In the genomic region with DNA sequence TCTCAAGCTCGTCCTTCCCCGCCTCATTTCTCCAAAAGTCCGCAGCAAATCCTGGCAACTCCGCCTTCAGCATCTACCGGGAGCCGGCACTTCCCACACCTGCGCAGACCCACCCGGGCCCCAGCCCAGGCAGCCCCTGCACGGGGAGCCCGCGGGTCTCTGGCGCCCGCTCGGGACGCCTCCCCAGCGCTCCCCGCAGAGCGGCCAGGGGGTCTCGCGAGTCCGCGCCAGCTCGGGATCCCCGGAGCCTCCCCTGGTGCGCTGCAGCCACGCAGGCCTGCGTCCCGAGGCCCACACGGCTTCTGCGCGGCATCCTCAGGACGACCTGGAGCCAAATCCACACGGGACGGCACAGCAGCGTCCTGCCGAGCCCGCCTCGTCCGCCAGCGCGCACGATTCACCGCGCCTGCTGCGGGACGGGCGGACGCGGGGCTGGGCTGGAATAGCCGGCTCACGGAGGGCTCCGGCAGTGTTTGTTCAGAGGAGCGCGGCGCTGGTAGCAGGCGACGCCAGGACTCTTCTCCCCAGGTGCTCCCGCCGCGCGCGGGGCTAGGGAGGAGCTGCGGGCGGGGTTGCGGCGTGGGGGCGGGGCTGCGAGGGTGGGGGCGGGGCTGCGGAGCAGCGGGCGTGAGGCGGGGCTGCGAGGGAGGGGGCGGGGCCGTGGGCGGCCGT, we compare ENCODE assay signal across 1 cellular context.
A peak's percentile ranks its signal among the peaks of the same experiment; 100 is the strongest.
TF ChIP-seq lines count a peak whose summit lies in the region.

No MANE protein-coding gene starts in this region.

TF ChIP-seq in HepG2, 621 proteins besides CTCF, POLR2A, EP300 and RAD21 (continued from another document and continues in another):
- peak; percentile 60; the same call in 1 of the 2 replicates for TF ChIP-seq ZNF576 (CRISPR knock-in tag; IDR thresholded peaks at IDR 0.05)
- TF ChIP-seq PHF5A (CRISPR knock-in tag; IDR thresholded peaks at IDR 0.05; ENCODE audit: low read depth, unreplicated experiment): no peak
- TF ChIP-seq ZNF644 (CRISPR knock-in tag; IDR thresholded peaks at IDR 0.05; ENCODE audit: low read depth): no peak
- no peak for TF ChIP-seq ZNF563 (CRISPR knock-in tag; IDR thresholded peaks at IDR 0.05)
- no peak for TF ChIP-seq ZNF414 (CRISPR knock-in tag; IDR thresholded peaks at IDR 0.05)
- no peak for TF ChIP-seq TCF7 (IDR thresholded peaks at IDR 0.05; ENCODE audit: low read depth)
- TF ChIP-seq IRX3 (CRISPR knock-in tag; IDR thresholded peaks at IDR 0.05; ENCODE audit: borderline replicate concordance, low read depth): no peak
- TF ChIP-seq ZNF510 (CRISPR knock-in tag; IDR thresholded peaks at IDR 0.05; ENCODE audit: low read depth): no peak
- no peak for TF ChIP-seq ZNF780A (CRISPR knock-in tag; IDR thresholded peaks at IDR 0.05)
- TF ChIP-seq CENPBD1 (CRISPR knock-in tag; IDR thresholded peaks at IDR 0.05; ENCODE audit: borderline replicate concordance, low read depth): no peak
- no peak; the same call in 1 of the 2 replicates for TF ChIP-seq ZNF768 (CRISPR knock-in tag; IDR thresholded peaks at IDR 0.05)
- TF ChIP-seq, protein P1, sequence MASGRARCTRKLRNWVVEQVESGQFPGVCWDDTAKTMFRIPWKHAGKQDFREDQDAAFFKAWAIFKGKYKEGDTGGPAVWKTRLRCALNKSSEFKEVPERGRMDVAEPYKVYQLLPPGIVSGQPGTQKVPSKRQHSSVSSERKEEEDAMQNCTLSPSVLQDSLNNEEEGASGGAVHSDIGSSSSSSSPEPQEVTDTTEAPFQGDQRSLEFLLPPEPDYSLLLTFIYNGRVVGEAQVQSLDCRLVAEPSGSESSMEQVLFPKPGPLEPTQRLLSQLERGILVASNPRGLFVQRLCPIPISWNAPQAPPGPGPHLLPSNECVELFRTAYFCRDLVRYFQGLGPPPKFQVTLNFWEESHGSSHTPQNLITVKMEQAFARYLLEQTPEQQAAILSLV (CRISPR knock-in tag; IDR thresholded peaks at IDR 0.05; ENCODE audit: borderline replicate concordance): no peak
- TF ChIP-seq ZBED4 (CRISPR knock-in tag; IDR thresholded peaks at IDR 0.05; ENCODE audit: borderline replicate concordance): no peak
- TF ChIP-seq, protein P2, sequence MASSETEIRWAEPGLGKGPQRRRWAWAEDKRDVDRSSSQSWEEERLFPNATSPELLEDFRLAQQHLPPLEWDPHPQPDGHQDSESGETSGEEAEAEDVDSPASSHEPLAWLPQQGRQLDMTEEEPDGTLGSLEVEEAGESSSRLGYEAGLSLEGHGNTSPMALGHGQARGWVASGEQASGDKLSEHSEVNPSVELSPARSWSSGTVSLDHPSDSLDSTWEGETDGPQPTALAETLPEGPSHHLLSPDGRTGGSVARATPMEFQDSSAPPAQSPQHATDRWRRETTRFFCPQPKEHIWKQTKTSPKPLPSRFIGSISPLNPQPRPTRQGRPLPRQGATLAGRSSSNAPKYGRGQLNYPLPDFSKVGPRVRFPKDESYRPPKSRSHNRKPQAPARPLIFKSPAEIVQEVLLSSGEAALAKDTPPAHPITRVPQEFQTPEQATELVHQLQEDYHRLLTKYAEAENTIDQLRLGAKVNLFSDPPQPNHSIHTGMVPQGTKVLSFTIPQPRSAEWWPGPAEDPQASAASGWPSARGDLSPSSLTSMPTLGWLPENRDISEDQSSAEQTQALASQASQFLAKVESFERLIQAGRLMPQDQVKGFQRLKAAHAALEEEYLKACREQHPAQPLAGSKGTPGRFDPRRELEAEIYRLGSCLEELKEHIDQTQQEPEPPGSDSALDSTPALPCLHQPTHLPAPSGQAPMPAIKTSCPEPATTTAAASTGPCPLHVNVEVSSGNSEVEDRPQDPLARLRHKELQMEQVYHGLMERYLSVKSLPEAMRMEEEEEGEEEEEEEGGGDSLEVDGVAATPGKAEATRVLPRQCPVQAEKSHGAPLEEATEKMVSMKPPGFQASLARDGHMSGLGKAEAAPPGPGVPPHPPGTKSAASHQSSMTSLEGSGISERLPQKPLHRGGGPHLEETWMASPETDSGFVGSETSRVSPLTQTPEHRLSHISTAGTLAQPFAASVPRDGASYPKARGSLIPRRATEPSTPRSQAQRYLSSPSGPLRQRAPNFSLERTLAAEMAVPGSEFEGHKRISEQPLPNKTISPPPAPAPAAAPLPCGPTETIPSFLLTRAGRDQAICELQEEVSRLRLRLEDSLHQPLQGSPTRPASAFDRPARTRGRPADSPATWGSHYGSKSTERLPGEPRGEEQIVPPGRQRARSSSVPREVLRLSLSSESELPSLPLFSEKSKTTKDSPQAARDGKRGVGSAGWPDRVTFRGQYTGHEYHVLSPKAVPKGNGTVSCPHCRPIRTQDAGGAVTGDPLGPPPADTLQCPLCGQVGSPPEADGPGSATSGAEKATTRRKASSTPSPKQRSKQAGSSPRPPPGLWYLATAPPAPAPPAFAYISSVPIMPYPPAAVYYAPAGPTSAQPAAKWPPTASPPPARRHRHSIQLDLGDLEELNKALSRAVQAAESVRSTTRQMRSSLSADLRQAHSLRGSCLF (CRISPR knock-in tag; IDR thresholded peaks at IDR 0.05; ENCODE audit: borderline replicate concordance): no peak
- no peak for TF ChIP-seq DNMT3B (CRISPR knock-in tag; conservative IDR thresholded peaks at IDR 0.05)
- TF ChIP-seq ZNF558 (CRISPR knock-in tag; IDR thresholded peaks at IDR 0.05; ENCODE audit: borderline replicate concordance): no peak
- TF ChIP-seq ZSCAN30 (CRISPR knock-in tag; IDR thresholded peaks at IDR 0.05): no peak
- no peak for TF ChIP-seq GATAD2A (CRISPR knock-in tag; IDR thresholded peaks at IDR 0.05)
- no peak for TF ChIP-seq NCOA1 (CRISPR knock-in tag; IDR thresholded peaks at IDR 0.05)
- no peak for TF ChIP-seq ZNF557 (CRISPR knock-in tag; IDR thresholded peaks at IDR 0.05)
- no peak for TF ChIP-seq ZNF616 (CRISPR knock-in tag; IDR thresholded peaks at IDR 0.05; ENCODE audit: low read depth)
- TF ChIP-seq NONO (IDR thresholded peaks at IDR 0.05): no peak
- no peak for TF ChIP-seq NONO (CRISPR knock-in tag; conservative IDR thresholded peaks at IDR 0.05)
- TF ChIP-seq, protein P3, sequence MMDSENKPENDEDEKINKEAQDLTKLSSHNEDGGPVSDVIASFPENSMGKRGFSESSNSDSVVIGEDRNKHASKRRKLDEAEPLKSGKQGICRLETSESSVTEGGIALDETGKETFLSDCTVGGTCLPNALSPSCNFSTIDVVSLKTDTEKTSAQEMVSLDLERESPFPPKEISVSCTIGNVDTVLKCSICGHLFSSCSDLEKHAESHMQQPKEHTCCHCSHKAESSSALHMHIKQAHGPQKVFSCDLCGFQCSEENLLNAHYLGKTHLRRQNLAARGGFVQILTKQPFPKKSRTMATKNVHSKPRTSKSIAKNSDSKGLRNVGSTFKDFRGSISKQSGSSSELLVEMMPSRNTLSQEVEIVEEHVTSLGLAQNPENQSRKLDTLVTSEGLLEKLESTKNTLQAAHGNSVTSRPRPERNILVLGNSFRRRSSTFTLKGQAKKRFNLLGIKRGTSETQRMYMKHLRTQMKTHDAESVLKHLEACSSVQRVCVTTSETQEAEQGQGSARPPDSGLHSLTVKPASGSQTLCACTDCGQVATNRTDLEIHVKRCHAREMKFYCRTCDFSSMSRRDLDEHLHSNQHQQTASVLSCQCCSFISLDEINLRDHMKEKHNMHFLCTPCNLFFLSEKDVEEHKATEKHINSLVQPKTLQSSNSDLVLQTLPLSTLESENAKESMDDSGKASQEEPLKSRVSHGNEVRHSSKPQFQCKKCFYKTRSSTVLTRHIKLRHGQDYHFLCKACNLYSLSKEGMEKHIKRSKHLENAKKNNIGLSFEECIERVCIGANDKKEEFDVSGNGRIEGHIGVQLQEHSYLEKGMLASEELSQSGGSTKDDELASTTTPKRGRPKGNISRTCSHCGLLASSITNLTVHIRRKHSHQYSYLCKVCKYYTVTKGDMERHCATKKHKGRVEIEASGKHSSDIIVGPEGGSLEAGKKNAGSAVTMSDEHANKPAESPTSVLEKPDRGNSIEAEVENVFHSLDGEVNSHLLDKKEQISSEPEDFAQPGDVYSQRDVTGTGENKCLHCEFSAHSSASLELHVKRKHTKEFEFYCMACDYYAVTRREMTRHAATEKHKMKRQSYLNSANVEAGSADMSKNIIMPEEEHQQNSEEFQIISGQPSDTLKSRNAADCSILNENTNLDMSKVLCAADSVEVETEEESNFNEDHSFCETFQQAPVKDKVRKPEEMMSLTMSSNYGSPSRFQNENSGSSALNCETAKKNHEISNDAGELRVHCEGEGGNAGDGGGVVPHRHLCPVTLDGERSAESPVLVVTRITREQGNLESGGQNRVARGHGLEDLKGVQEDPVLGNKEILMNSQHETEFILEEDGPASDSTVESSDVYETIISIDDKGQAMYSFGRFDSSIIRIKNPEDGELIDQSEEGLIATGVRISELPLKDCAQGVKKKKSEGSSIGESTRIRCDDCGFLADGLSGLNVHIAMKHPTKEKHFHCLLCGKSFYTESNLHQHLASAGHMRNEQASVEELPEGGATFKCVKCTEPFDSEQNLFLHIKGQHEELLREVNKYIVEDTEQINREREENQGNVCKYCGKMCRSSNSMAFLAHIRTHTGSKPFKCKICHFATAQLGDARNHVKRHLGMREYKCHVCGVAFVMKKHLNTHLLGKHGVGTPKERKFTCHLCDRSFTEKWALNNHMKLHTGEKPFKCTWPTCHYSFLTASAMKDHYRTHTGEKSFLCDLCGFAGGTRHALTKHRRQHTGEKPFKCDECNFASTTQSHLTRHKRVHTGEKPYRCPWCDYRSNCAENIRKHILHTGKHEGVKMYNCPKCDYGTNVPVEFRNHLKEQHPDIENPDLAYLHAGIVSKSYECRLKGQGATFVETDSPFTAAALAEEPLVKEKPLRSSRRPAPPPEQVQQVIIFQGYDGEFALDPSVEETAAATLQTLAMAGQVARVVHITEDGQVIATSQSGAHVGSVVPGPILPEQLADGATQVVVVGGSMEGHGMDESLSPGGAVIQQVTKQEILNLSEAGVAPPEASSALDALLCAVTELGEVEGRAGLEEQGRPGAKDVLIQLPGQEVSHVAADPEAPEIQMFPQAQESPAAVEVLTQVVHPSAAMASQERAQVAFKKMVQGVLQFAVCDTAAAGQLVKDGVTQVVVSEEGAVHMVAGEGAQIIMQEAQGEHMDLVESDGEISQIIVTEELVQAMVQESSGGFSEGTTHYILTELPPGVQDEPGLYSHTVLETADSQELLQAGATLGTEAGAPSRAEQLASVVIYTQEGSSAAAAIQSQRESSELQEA (CRISPR knock-in tag; IDR thresholded peaks at IDR 0.05; ENCODE audit: not compliant biosample characterization): no peak
- TF ChIP-seq HIC2 (CRISPR knock-in tag; IDR thresholded peaks at IDR 0.05; ENCODE audit: low read depth): no peak
- TF ChIP-seq ZKSCAN1 (IDR thresholded peaks at IDR 0.05; ENCODE audit: low read length): no peak
- TF ChIP-seq ZNF737 (CRISPR knock-in tag; IDR thresholded peaks at IDR 0.05; ENCODE audit: borderline replicate concordance): no peak
- TF ChIP-seq ZNF773 (CRISPR knock-in tag; IDR thresholded peaks at IDR 0.05; ENCODE audit: borderline replicate concordance): no peak
- no peak for TF ChIP-seq ZNF136 (CRISPR knock-in tag; IDR thresholded peaks at IDR 0.05; ENCODE audit: low read depth)
- no peak for TF ChIP-seq IKZF1 (IDR thresholded peaks at IDR 0.05)
- no peak for TF ChIP-seq ZNF577 (CRISPR knock-in tag; IDR thresholded peaks at IDR 0.05; ENCODE audit: borderline replicate concordance, low read depth)
- TF ChIP-seq HNRNPL (IDR thresholded peaks at IDR 0.05; ENCODE audit: low read depth, low read length): no peak
- no peak for TF ChIP-seq FLYWCH1 (CRISPR knock-in tag; IDR thresholded peaks at IDR 0.05)
- no peak for TF ChIP-seq ZNF30 (CRISPR knock-in tag; IDR thresholded peaks at IDR 0.05)
